15 cellular contexts compared by ENCODE assay signal in genomic region chr12:53388932-53389331, GRCh38. TPM values are rescaled to one million over a fixed set of nuclear protein-coding genes. Genes with fewer than 3 reads are reported as not detected.
A peak's percentile ranks its signal among the peaks of the same experiment; 100 is the strongest.
DNase-seq lines count a peak whose midpoint lies in the region; ATAC-seq and TF ChIP-seq lines count a peak whose summit lies in the region.
"Had no signal": no experiment of that assay in that cellular context is flagged by ENCODE, and none has a peak within 500 bp of the region (broad histone marks: within the 10 kb centered on the region; RNA-seq: fewer than 3 reads in every experiment).

No MANE protein-coding gene starts in this region.

- intact Hi-C loops in dorsolateral prefrontal cortex (cut with DNase I) (no loop called here), prostate gland (cut with DNase I) (no loop called here)

- peaks cover 67% of the 10 kb centered on the region for H3K4me1 Mint-ChIP-seq in chondrocyte (ENCODE audit: low read depth)

- 94% methylated on average over 4 of the region's 4 CpGs for WGBS in prostate gland

- H3K36me3 Mint-ChIP-seq in chondrocyte (ENCODE audit: low read depth) = peaks cover 8% of the 10 kb centered on the region

- peaks cover 62 to 97% (median 86%) of the 10 kb centered on the region in 11 experiments for H3K36me3 ChIP-seq in BLaER1 treated with 17β-estradiol and CSF1 and Interleukin-3, amounts not matched to agents 10 nM and 100 nM
- H3K36me3 ChIP-seq in Loucy (ENCODE audit: insufficient read depth, low read length) = peaks cover 11% of the 10 kb centered on the region; the same call in 1 of the 2 replicates
- H3K36me3 ChIP-seq in prostate gland = peaks cover 0 to 2% of the 10 kb centered on the region in 2 donors

- TF ChIP-seq POLR2A in prostate gland (IDR thresholded peaks at IDR 0.05) = no peak

- ATAC-seq in HG02938 (IDR thresholded peaks at IDR 0.05; ENCODE audit: unreplicated experiment) (no peak), HG03280 (IDR thresholded peaks at IDR 0.05; ENCODE audit: unreplicated experiment) (no peak)

- H3K4me2 ChIP-seq in BLaER1 treated with 17β-estradiol and CSF1 and Interleukin-3, amounts not matched to agents 10 nM and 100 nM = peak overlapping the region; percentile 66 to 96 (median 91)
- H3K4me2 ChIP-seq in Loucy (ENCODE audit: low read depth, low read length, poor library complexity, severe bottlenecking) = peak overlapping the region; percentile 72

- no peak for TF ChIP-seq CTCF in Loucy (conservative IDR thresholded peaks at IDR 0.05; ENCODE audit: low read length)
- TF ChIP-seq CTCF in dorsolateral prefrontal cortex (IDR thresholded peaks at IDR 0.05 in 54 of 56, conservative IDR thresholded peaks at IDR 0.05 in 2 of 56; ENCODE audit: low read depth in 1 of 56, partially characterized antibody in 56 of 56) = no peak
- no peak for TF ChIP-seq CTCF in prostate gland (IDR thresholded peaks at IDR 0.05)
- TF ChIP-seq CTCF in chondrocyte (IDR thresholded peaks at IDR 0.05) = no peak

- no peak for DNase-seq in dorsolateral prefrontal cortex
- DNase-seq in prostate gland (ENCODE audit: low spot score) = no peak
- no peak for DNase-seq in chondrocyte (ENCODE audit: low spot score)
- DNase-seq in activated CD8-positive, alpha-beta memory T cell treated with anti-CD3 and anti-CD28 coated beads, Interleukin-2, amount 50 U/mL, for 4 hours = no peak
- DNase-seq: activated CD4-positive, alpha-beta T cell treated with anti-CD3 and anti-CD28 coated beads, Interleukin-2, amount 50 U/mL, for 1 hour; islet precursor cell; NCI-H1092 treated with DMSO at 0.1 percent for 48 hours; NCI-H526 treated with DMSO at 0.1 percent for 48 hours; stimulated activated CD4-positive, alpha-beta T cell treated with anti-CD3 and anti-CD28 coated beads, Interleukin-4, amount 100 ng/mL, for 24 hours had no signal

- no peak overlapping the region for H3K4me3 Mint-ChIP-seq in chondrocyte (ENCODE audit: unreplicated experiment)

- peaks cover 62 to 73% (median 67%) of the 10 kb centered on the region in 10 experiments for H3K4me1 ChIP-seq in BLaER1 treated with 17β-estradiol and CSF1 and Interleukin-3, amounts not matched to agents 10 nM and 100 nM
- peaks cover 51% of the 10 kb centered on the region for H3K4me1 ChIP-seq in Loucy (ENCODE audit: insufficient read depth, low read length, poor library complexity, severe bottlenecking)
- peaks cover 6% of the 10 kb centered on the region for H3K4me1 ChIP-seq in prostate gland (replicated peaks)

- H3K79me2 ChIP-seq in Loucy (ENCODE audit: insufficient read depth, low read length) = peaks cover 96% of the 10 kb centered on the region

- no peaks in the 10 kb centered on the region for H3K27me3 Mint-ChIP-seq in chondrocyte (ENCODE audit: low read depth)

- H3K9me3 Mint-ChIP-seq in chondrocyte (ENCODE audit: low read depth) = no peaks in the 10 kb centered on the region

- H3K27ac ChIP-seq in BLaER1 treated with 17β-estradiol and CSF1 and Interleukin-3, amounts not matched to agents 10 nM and 100 nM = peak overlapping the region in 1 of 11 experiments; percentile 31; a peak in 2 of 22 replicates
- peak overlapping the region in 35 of 59 donors; percentile 7 to 92 (median 64) for H3K27ac ChIP-seq in dorsolateral prefrontal cortex
- peak overlapping the region; percentile 48 to 51 for H3K27ac ChIP-seq in prostate gland

- no peak overlapping the region; a peak in 1 of 20 replicates for H3K4me3 ChIP-seq in BLaER1 treated with 17β-estradiol and CSF1 and Interleukin-3, amounts not matched to agents 10 nM and 100 nM
- H3K4me3 ChIP-seq in Loucy (ENCODE audit: low read length, poor library complexity, severe bottlenecking) (peak overlapping the region; percentile 67), dorsolateral prefrontal cortex (peak overlapping the region in 18 of 59 donors; percentile 1 to 41 (median 24)), prostate gland (no peak overlapping the region)

- H4K20me1 ChIP-seq in BLaER1 treated with 17β-estradiol and CSF1 and Interleukin-3, amounts not matched to agents 10 nM and 100 nM = peaks cover 72 to 99% (median 97%) of the 10 kb centered on the region in 11 experiments; a peak in 21 of 22 replicates
- H4K20me1 ChIP-seq in Loucy (ENCODE audit: insufficient read depth, low read length, poor library complexity, severe bottlenecking) = peaks cover 61% of the 10 kb centered on the region

- no peaks in the 10 kb centered on the region for H3K9me3 ChIP-seq in BLaER1 treated with 17β-estradiol and CSF1 and Interleukin-3, amounts not matched to agents 10 nM and 100 nM (replicated peaks in 1 of 11)
- no peaks in the 10 kb centered on the region for H3K9me3 ChIP-seq in Loucy (ENCODE audit: insufficient read depth, low read depth, low read length)
- H3K9me3 ChIP-seq in prostate gland = no peaks in the 10 kb centered on the region
- H3K9me3 ChIP-seq: neutrophil had no signal

- no peak overlapping the region for H3K27ac Mint-ChIP-seq in chondrocyte (ENCODE audit: unreplicated experiment)

- H3F3A ChIP-seq in Loucy (ENCODE audit: low read depth) = peaks cover 10% of the 10 kb centered on the region; the same call in 1 of the 2 replicates

- H2AFZ ChIP-seq in Loucy (ENCODE audit: low read length) = no peak overlapping the region

- no peaks in the 10 kb centered on the region for H3K9me2 ChIP-seq in Loucy (replicated peaks; ENCODE audit: low read depth, low read length)

- no peaks in the 10 kb centered on the region for H3K27me3 ChIP-seq in BLaER1 treated with 17β-estradiol and CSF1 and Interleukin-3, amounts not matched to agents 10 nM and 100 nM
- no peaks in the 10 kb centered on the region for H3K27me3 ChIP-seq in Loucy (ENCODE audit: insufficient read depth, low read length, poor library complexity, severe bottlenecking)
- no peaks in the 10 kb centered on the region for H3K27me3 ChIP-seq in dorsolateral prefrontal cortex
- no peaks in the 10 kb centered on the region for H3K27me3 ChIP-seq in prostate gland (replicated peaks; ENCODE audit: insufficient read depth)
- H3K27me3 ChIP-seq: neutrophil had no signal

- peak overlapping the region in 6 of 11 experiments; percentile 4 to 43 (median 33); a peak in 4 of 22 replicates for H3K9ac ChIP-seq in BLaER1 treated with 17β-estradiol and CSF1 and Interleukin-3, amounts not matched to agents 10 nM and 100 nM
- peak overlapping the region; percentile 65 for H3K9ac ChIP-seq in Loucy (ENCODE audit: low read depth, low read length, poor library complexity, severe bottlenecking)

RNA-seq across cellular contexts. Expression of gene SP1, which starts 9.0 kb away (rescaled TPM):
- total RNA-seq in dorsolateral prefrontal cortex (10 to 100 TPM; 22.5 to 63.4 (median 36.0) TPM), prostate gland (10 to 100 TPM; 60.1 to 84.5 TPM), chondrocyte (57.1 to 59.7 TPM (median 59.0 TPM) in 3 replicates)

RNA-seq across cellular contexts. Expression of gene AMHR2, which starts 34.7 kb away (rescaled TPM):
- 1 to 10 TPM in 1 of 120 experiments, under 1 TPM in 2, not detected in 117; 0.31 to 1.1 (median 0.55) TPM for total RNA-seq in dorsolateral prefrontal cortex
- 10 to 100 TPM in 1 of 2 donors, not detected in 1; 44.5 TPM for total RNA-seq in prostate gland
- total RNA-seq in chondrocyte = not detected in 3 replicates
- total RNA-seq: epithelial cell of proximal tubule had no signal

RNA-seq across cellular contexts. Expression of gene PRR13, which starts 52.6 kb away (rescaled TPM):
- total RNA-seq in dorsolateral prefrontal cortex = 100 to 1,000 TPM in 41 of 120 experiments, 10 to 100 TPM in 79; 52.9 to 141 (median 93.1) TPM
- 100 to 1,000 TPM in 1 of 2 donors, 10 to 100 TPM in 1; 98.8 to 104 TPM for total RNA-seq in prostate gland
- total RNA-seq in chondrocyte = 96.2 to 110 TPM (median 102 TPM) in 3 replicates

RNA-seq across cellular contexts. Expression of gene SP7, which starts 52.8 kb away (rescaled TPM):
- total RNA-seq in dorsolateral prefrontal cortex = 1 to 10 TPM in 15 of 120 experiments, under 1 TPM in 87, not detected in 18; 0.11 to 1.9 (median 0.54) TPM
- not detected for total RNA-seq in prostate gland
- total RNA-seq in chondrocyte = not detected in 3 replicates
- total RNA-seq: epithelial cell of proximal tubule had no signal
